35 cellular contexts compared by ENCODE assay signal in genomic region chr17:35322749-35323148, GRCh38. TPM values are rescaled to one million over a fixed set of nuclear protein-coding genes. Genes with fewer than 3 reads are reported as not detected.
A peak's percentile ranks its signal among the peaks of the same experiment; 100 is the strongest.
DNase-seq lines count a peak whose midpoint lies in the region; ATAC-seq, FAIRE-seq and TF ChIP-seq lines count a peak whose summit lies in the region.
"Had no signal": no experiment of that assay in that cellular context is flagged by ENCODE, and none has a peak within 500 bp of the region (broad histone marks: within the 10 kb centered on the region; RNA-seq: fewer than 3 reads in every experiment).

No MANE protein-coding gene starts in this region.

- POLR2A ChIA-PET in HEK293 (lab: Yijun Ruan, JAX): no interaction called here

- H3K9me3 ChIP-seq in HEK293 (ENCODE audit: control insufficient read depth, insufficient read depth, low read depth, low read length): no peaks in the 10 kb centered on the region
- H3K9me3 ChIP-seq: A549, BE2C, Caco-2 had no signal

- no peak for TF ChIP-seq CTCF in HEK293 (tag by site-specific recombination; IDR thresholded peaks at IDR 0.05)

- no peak overlapping the region for H3K27ac ChIP-seq in HEK293 (ENCODE audit: extremely low read depth, low read depth, low read length)
- H3K27ac ChIP-seq: 22Rv1; A549; BLaER1; BLaER1 treated with 17β-estradiol and CSF1 and Interleukin-3, amounts not matched to agents 10 nM and 100 nM; C4-2B had no signal

- peak; percentile 38 for FAIRE-seq in colon (lab: Jason Lieb, UNC)
- FAIRE-seq in frontal cortex (lab: Jason Lieb, UNC): peak; percentile 75
- FAIRE-seq: A204.1, D721Med had no signal

- ATAC-seq in GM19395 (IDR thresholded peaks at IDR 0.05; ENCODE audit: unreplicated experiment): no peak
- ATAC-seq: A549; CD8-positive, alpha-beta T cell had no signal

- H3K4me3 ChIP-seq in HEK293 (ENCODE audit: low read depth, low read length): no peak overlapping the region
- H3K4me3 ChIP-seq: A549, BLaER1 had no signal

- DNase-seq in DMS114 treated with DMSO at 0.1 percent for 48 hours (lab: John Stamatoyannopoulos, UW; ENCODE audit: unreplicated experiment): peak; percentile 0
- DNase-seq in frontal cortex (ENCODE audit: low spot score in 2 of 2): no peak
- no peak for DNase-seq in Kasumi-1 (lab: John Stamatoyannopoulos, UW)
- DNase-seq in NCI-H345 (lab: John Stamatoyannopoulos, UW): no peak
- DNase-seq in cerebellar cortex (ENCODE audit: low spot score): no peak
- DNase-seq: 8988T; ACHN; AML-193; BE2C; C1 segment of cervical spinal cord; Caco-2; Calu3; CD4-positive, alpha-beta memory T cell; CD4-positive, alpha-beta T cell; CD4-positive, CD25-positive, alpha-beta regulatory T cell; CD8-positive, alpha-beta memory T cell; CD8-positive, alpha-beta T cell; COR-L47; DMS 273 treated with DMSO at 0.1 percent for 48 hours; DMS153; DMS53; DMS79; DMS79 treated with DMSO at 0.1 percent for 48 hours; DND-41; EL had no signal

- H3K4me1 ChIP-seq in HEK293 (ENCODE audit: control insufficient read depth, insufficient read depth, low read length): no peaks in the 10 kb centered on the region
- H3K4me1 ChIP-seq: A549; BE2C; BLaER1; BLaER1 treated with 17β-estradiol and CSF1 and Interleukin-3, amounts not matched to agents 10 nM and 100 nM; Caco-2 had no signal

- CTCF ChIA-PET in HEK293 (lab: Yijun Ruan, JAX): interaction anchor here (1.0 to 6.2 kb wide), 2 partner anchors 10 to 211 kb away, joined by 3 to 27 read pairs; no protein-coding TSS in a partner anchor

- no peaks in the 10 kb centered on the region for H3K36me3 ChIP-seq in HEK293 (ENCODE audit: control insufficient read depth in 2 of 2, insufficient read depth in 1 of 2, low read length in 2 of 2)
- H3K36me3 ChIP-seq: BE2C had no signal

TF ChIP-seq in HEK293, 187 proteins besides CTCF, POLR2A, EP300 and RAD21:
- TF ChIP-seq ZNF704 (tag by site-specific recombination; IDR thresholded peaks at IDR 0.05) (no peak), SP7 (tag by site-specific recombination; IDR thresholded peaks at IDR 0.05) (no peak), ZNF555 (tag by site-specific recombination; conservative IDR thresholded peaks at IDR 0.05) (no peak), ZXDB (tag by site-specific recombination; IDR thresholded peaks at IDR 0.05) (no peak), ZBTB7A (tag by site-specific recombination; IDR thresholded peaks at IDR 0.05; ENCODE audit: low read depth) (no peak), SETDB1 (IDR thresholded peaks at IDR 0.05; ENCODE audit: insufficient read length, low read length) (peak; percentile 91), ZNF157 (tag by site-specific recombination; IDR thresholded peaks at IDR 0.05) (no peak), ZNF138 (tag by site-specific recombination; IDR thresholded peaks at IDR 0.05; ENCODE audit: borderline replicate concordance) (no peak)

RNA-seq across cellular contexts. Expression of gene SLFN11, which starts 50.7 kb away (rescaled TPM):
- 2.9 TPM for total RNA-seq in frontal cortex
- total RNA-seq: Caco-2 had no signal
